In genomic region chr1:168135982-168136708, GRCh38 we compare ENCODE assay signal across 1 cellular context.
A peak's percentile ranks its signal among the peaks of the same experiment; 100 is the strongest.
TF ChIP-seq lines count a peak whose summit lies in the region.

No MANE protein-coding gene starts in this region.

TF ChIP-seq in SK-N-SH, 30 proteins besides CTCF, POLR2A, EP300 and RAD21 (continued from another document):
- TF ChIP-seq, protein P1, sequence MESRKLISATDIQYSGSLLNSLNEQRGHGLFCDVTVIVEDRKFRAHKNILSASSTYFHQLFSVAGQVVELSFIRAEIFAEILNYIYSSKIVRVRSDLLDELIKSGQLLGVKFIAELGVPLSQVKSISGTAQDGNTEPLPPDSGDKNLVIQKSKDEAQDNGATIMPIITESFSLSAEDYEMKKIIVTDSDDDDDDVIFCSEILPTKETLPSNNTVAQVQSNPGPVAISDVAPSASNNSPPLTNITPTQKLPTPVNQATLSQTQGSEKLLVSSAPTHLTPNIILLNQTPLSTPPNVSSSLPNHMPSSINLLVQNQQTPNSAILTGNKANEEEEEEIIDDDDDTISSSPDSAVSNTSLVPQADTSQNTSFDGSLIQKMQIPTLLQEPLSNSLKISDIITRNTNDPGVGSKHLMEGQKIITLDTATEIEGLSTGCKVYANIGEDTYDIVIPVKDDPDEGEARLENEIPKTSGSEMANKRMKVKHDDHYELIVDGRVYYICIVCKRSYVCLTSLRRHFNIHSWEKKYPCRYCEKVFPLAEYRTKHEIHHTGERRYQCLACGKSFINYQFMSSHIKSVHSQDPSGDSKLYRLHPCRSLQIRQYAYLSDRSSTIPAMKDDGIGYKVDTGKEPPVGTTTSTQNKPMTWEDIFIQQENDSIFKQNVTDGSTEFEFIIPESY (IDR thresholded peaks at IDR 0.05; ENCODE audit: borderline replicate concordance, low read depth): no peak
- TF ChIP-seq SIN3A (IDR thresholded peaks at IDR 0.05; ENCODE audit: borderline replicate concordance, low read depth, low read length): 0 out of 2 replicates have a peak, but pooled peaks have one; percentile 36
